1 cellular context compared by ENCODE assay signal in genomic region chr4:150366487-150366999, GRCh38.
TF ChIP-seq lines count a peak whose summit lies in the region.

No MANE protein-coding gene starts in this region.

TF ChIP-seq in GM12878, 131 proteins besides CTCF, POLR2A, EP300 and RAD21 (continued from another document):
- TF ChIP-seq ATF3 (IDR thresholded peaks at IDR 0.05; ENCODE audit: borderline replicate concordance, extremely low read depth, low read depth, low read length) (no peak), CBX3 (IDR thresholded peaks at IDR 0.05; ENCODE audit: borderline replicate concordance, low read depth) (no peak), ZNF687 (IDR thresholded peaks at IDR 0.05) (peak; percentile 38; the same call in 1 of the 2 replicates), ZNF24 (IDR thresholded peaks at IDR 0.05) (peak; percentile 74; the same call in 1 of the 2 replicates), CBX5 (IDR thresholded peaks at IDR 0.05; ENCODE audit: low read depth) (no peak), SKIL (IDR thresholded peaks at IDR 0.05; ENCODE audit: low read depth, poor library complexity, severe bottlenecking) (no peak), BMI1 (IDR thresholded peaks at IDR 0.05; ENCODE audit: borderline replicate concordance) (peak; percentile 66), MTA2 (IDR thresholded peaks at IDR 0.05; ENCODE audit: low read depth) (peak; percentile 99), JUNB (IDR thresholded peaks at IDR 0.05) (peak; percentile 63), GATAD2B (conservative IDR thresholded peaks at IDR 0.05; ENCODE audit: low read depth) (peak; percentile 81), MEF2B (IDR thresholded peaks at IDR 0.05; ENCODE audit: partially characterized antibody, poor library complexity, severe bottlenecking) (peak; percentile 38), YBX1 (IDR thresholded peaks at IDR 0.05) (no peak), IKZF1 (conservative IDR thresholded peaks at IDR 0.05) (peak; percentile 88), DPF2 (IDR thresholded peaks at IDR 0.05) (peak; percentile 91), SP1 (IDR thresholded peaks at IDR 0.05; ENCODE audit: low read depth, low read length) (no peak), SREBF1 (IDR thresholded peaks at IDR 0.05; ENCODE audit: low read length) (no peak), ZNF217 (IDR thresholded peaks at IDR 0.05) (peak; percentile 89; the same call in 1 of the 2 replicates), FOXM1 (IDR thresholded peaks at IDR 0.05; ENCODE audit: low read depth, low read length) (peak; percentile 32; the same call in 1 of the 2 replicates), LARP7 (IDR thresholded peaks at IDR 0.05) (no peak), MTA3 (IDR thresholded peaks at IDR 0.05; ENCODE audit: borderline replicate concordance, low read length) (no peak), NBN (IDR thresholded peaks at IDR 0.05) (peak; percentile 74), FOXK2 (IDR thresholded peaks at IDR 0.05) (no peak), PKNOX1 (IDR thresholded peaks at IDR 0.05) (peak; percentile 23; the same call in 1 of the 2 replicates), BCL11A (IDR thresholded peaks at IDR 0.05; ENCODE audit: low read depth, low read length) (0 out of 2 replicates have a peak, but pooled peaks have one; percentile 65), RELB (IDR thresholded peaks at IDR 0.05; ENCODE audit: low read depth) (peak; percentile 76), HDGF (IDR thresholded peaks at IDR 0.05) (0 out of 2 replicates have a peak, but pooled peaks have one; percentile 28)
